In genomic region chr13:114130708-114131580, GRCh38 we compare ENCODE assay signal across 8 cellular contexts. TPM values are rescaled to one million over a fixed set of nuclear protein-coding genes. Genes with fewer than 3 reads are reported as not detected.
DNase-seq lines count a peak whose midpoint lies in the region; ATAC-seq and TF ChIP-seq lines count a peak whose summit lies in the region.

No MANE protein-coding gene starts in this region.

- no CpG with 5 or more reads among the region's 35 CpGs for WGBS in H9 (ENCODE audit: extremely low coverage, insufficient read length, low lambda C conversion rate)
- WGBS in aorta, 2 donors: 4 to 5% methylated on average over 35 of the region's 35 CpGs

- peak; percentile 79 to 84 (median 81) for DNase-seq in CD4-positive, alpha-beta memory T cell
- DNase-seq in H9 (peak; percentile 55), fibroblast of pulmonary artery (ENCODE audit: low read depth) (peak; percentile 79), aorta (peak; percentile 77 to 88)

- H3K18ac ChIP-seq in H9 (ENCODE audit: insufficient read length, low read depth, low read length): no peak overlapping the region

- H3K9me3 ChIP-seq in CD4-positive, alpha-beta memory T cell (ENCODE audit: control insufficient read depth in 1 of 2, low read length in 2 of 2): no peaks in the 10 kb centered on the region
- H3K9me3 ChIP-seq in H9 (ENCODE audit: control insufficient read depth, low read depth, low read length) (no peaks in the 10 kb centered on the region), OCI-LY1 (ENCODE audit: low read length) (no peaks in the 10 kb centered on the region), aorta (ENCODE audit: control insufficient read depth, low read length) (no peaks in the 10 kb centered on the region)

- no peak overlapping the region for H2BK20ac ChIP-seq in H9 (ENCODE audit: low read depth, low read length, poor library complexity, severe bottlenecking)

- peaks cover 8% of the 10 kb centered on the region; the same call in 1 of the 2 replicates for H3F3A ChIP-seq in OCI-LY1 (ENCODE audit: insufficient read depth, low read length)

- H3K4me1 Mint-ChIP-seq in CD4-positive, alpha-beta memory T cell: peaks cover 41 to 77% (median 67%) of the 10 kb centered on the region in 4 donors
- H3K4me1 Mint-ChIP-seq in H9: peaks cover 48 to 52% of the 10 kb centered on the region in 2 experiments
- peaks cover 40% of the 10 kb centered on the region for H3K4me1 Mint-ChIP-seq in activated T-helper 17 cell treated with anti-CD3 and anti-CD28 coated beads, Interleukin-2, amount 50 U/mL, for 72 hours
- peaks cover 66% of the 10 kb centered on the region for H3K4me1 Mint-ChIP-seq in nephron

- POLR2A ChIA-PET in CD4-positive, alpha-beta memory T cell (lab: Charles Lee; ENCODE audit: partially characterized antibody): interaction anchor here (0.6 to 9.5 kb wide), 27 partner anchors 9 to 115 kb away, joined by 3 to 170 read pairs (median 7); no protein-coding TSS in a partner anchor

- H3K4ac ChIP-seq in H9 (ENCODE audit: low read depth, low read length): no peak overlapping the region

- no peak overlapping the region for H4K5ac ChIP-seq in H9 (ENCODE audit: insufficient read length, low read depth, low read length)

- peaks cover 61% of the 10 kb centered on the region for H3K4me1 ChIP-seq in CD4-positive, alpha-beta memory T cell (ENCODE audit: insufficient read depth, low read length)
- H3K4me1 ChIP-seq in H9 (ENCODE audit: insufficient read depth, low read length): peaks cover 5% of the 10 kb centered on the region; the same call in 1 of the 2 replicates
- H3K4me1 ChIP-seq in OCI-LY1 (ENCODE audit: insufficient read depth, low read length, severe bottlenecking): peaks cover 41% of the 10 kb centered on the region
- H3K4me1 ChIP-seq in aorta (ENCODE audit: control insufficient read depth in 1 of 2, insufficient read depth in 2 of 2, low read length in 2 of 2): no peaks in the 10 kb centered on the region

- no peak overlapping the region for H2AK5ac ChIP-seq in H9 (ENCODE audit: insufficient read length, low read length)

- H3K27me3 ChIP-seq in CD4-positive, alpha-beta memory T cell (ENCODE audit: insufficient read depth, low read length): no peaks in the 10 kb centered on the region
- H3K27me3 ChIP-seq in H9 (ENCODE audit: insufficient read depth, low read length): no peaks in the 10 kb centered on the region
- H3K27me3 ChIP-seq in OCI-LY1 (ENCODE audit: insufficient read depth, low read length): 0 out of 2 replicates have a peak, but pooled peaks cover 4% of the 10 kb centered on the region
- H3K27me3 ChIP-seq in aorta (ENCODE audit: control insufficient read depth in 1 of 2, insufficient read depth in 2 of 2, low read length in 1 of 2): no peaks in the 10 kb centered on the region

- H3K27ac ChIP-seq in CD4-positive, alpha-beta memory T cell (ENCODE audit: low read depth, low read length): peak overlapping the region; percentile 74
- H3K27ac ChIP-seq in H9 (ENCODE audit: insufficient read length, low read depth, low read length) (no peak overlapping the region), OCI-LY1 (ENCODE audit: low read depth, low read length, poor library complexity, severe bottlenecking) (peak overlapping the region; percentile 6), aorta (ENCODE audit: low read depth in 1 of 2, low read length in 2 of 2) (peak overlapping the region in 1 of 2 donors; percentile 38)

- no peak overlapping the region for H2BK12ac ChIP-seq in H9 (ENCODE audit: insufficient read length, low read depth, low read length)

- H3K9ac ChIP-seq in H9 (ENCODE audit: extremely low read depth, insufficient read length, low read length) (no peak overlapping the region), OCI-LY1 (ENCODE audit: low read length) (peak overlapping the region; percentile 51; the same call in 1 of the 2 replicates)

- no peak overlapping the region for H3T11ph ChIP-seq in H9 (ENCODE audit: low read length)

- H3K23me2 ChIP-seq in H9 (ENCODE audit: insufficient read length, low read depth, low read length, poor library complexity, severe bottlenecking): peaks cover 10% of the 10 kb centered on the region

- H3K23ac ChIP-seq in H9 (ENCODE audit: insufficient read length, low read depth, low read length): no peak overlapping the region

- peak overlapping the region; percentile 23; the same call in 1 of the 2 replicates for H3K14ac ChIP-seq in H9 (ENCODE audit: insufficient read depth, low read length)

- H2AFZ ChIP-seq in H9 (ENCODE audit: low read length) (no peak overlapping the region), OCI-LY1 (ENCODE audit: low read length) (no peak overlapping the region)

- H3K27ac Mint-ChIP-seq in CD4-positive, alpha-beta memory T cell: peak overlapping the region; percentile 87 to 100 (median 98)
- H3K27ac Mint-ChIP-seq in H9 (no peak overlapping the region), nephron (peak overlapping the region; percentile 89 to 93 (median 91))
- peak overlapping the region; percentile 89 for H3K27ac Mint-ChIP-seq in activated T-helper 17 cell treated with anti-CD3 and anti-CD28 coated beads, Interleukin-2, amount 50 U/mL, for 72 hours

- H3K4me3 ChIP-seq in CD4-positive, alpha-beta memory T cell (ENCODE audit: low read length in 2 of 2): peak overlapping the region; percentile 92 to 93
- peak overlapping the region; percentile 64 for H3K4me3 ChIP-seq in OCI-LY1 (ENCODE audit: low read depth, low read length, poor library complexity, severe bottlenecking)
- H3K4me3 ChIP-seq in fibroblast of pulmonary artery (replicated peaks; ENCODE audit: low read depth, low read length): peak overlapping the region; percentile 83
- H3K4me3 ChIP-seq in aorta (ENCODE audit: low read length in 2 of 2): peak overlapping the region; percentile 45 to 79

- H3K4me2 ChIP-seq in H9 (ENCODE audit: insufficient read depth, insufficient read length, low read length) (peak overlapping the region; percentile 96), OCI-LY1 (ENCODE audit: low read length) (peak overlapping the region; percentile 88)

- H4K8ac ChIP-seq in H9 (replicated peaks; ENCODE audit: insufficient read length, low read depth, low read length): no peak overlapping the region

- H2BK120ac ChIP-seq in H9 (ENCODE audit: low read depth, low read length, poor library complexity, severe bottlenecking): no peak overlapping the region

- CTCF ChIA-PET in CD4-positive, alpha-beta memory T cell (lab: Charles Lee; ENCODE audit: partially characterized antibody): interaction anchor here (0.8 to 2.3 kb wide), 11 partner anchors 9 to 106 kb away, joined by 3 to 11 read pairs (median 3); no protein-coding TSS in a partner anchor

- intact Hi-C loops in CD4-positive, alpha-beta memory T cell (cut with micrococcal nuclease): loop anchor here (1.0 to 5.0 kb wide), 2 partner anchors 95 to 314 kb away; no protein-coding TSS in a partner anchor
- intact Hi-C loops in aorta (cut with DNase I): loop anchor here in 1 of 2 donors (5.0 kb wide), 2 partner anchors 64 to 104 kb away; no protein-coding TSS in a partner anchor

- H3K9me2 ChIP-seq in OCI-LY1 (ENCODE audit: low read depth, low read length): no peaks in the 10 kb centered on the region

- H3K79me1 ChIP-seq in H9 (ENCODE audit: insufficient read depth, low read depth, low read length, poor library complexity, severe bottlenecking): peaks cover 3% of the 10 kb centered on the region

- no peak for TF ChIP-seq CTCF in H9 (conservative IDR thresholded peaks at IDR 0.05)
- no peak for TF ChIP-seq CTCF in OCI-LY1 (IDR thresholded peaks at IDR 0.05; ENCODE audit: low read length)
- TF ChIP-seq CTCF in fibroblast of pulmonary artery (IDR thresholded peaks at IDR 0.05; ENCODE audit: low read length, missing control alignments): no peak
- no peak for TF ChIP-seq CTCF in nephron (IDR thresholded peaks at IDR 0.05; ENCODE audit: unreplicated experiment in 3 of 3)

- peak overlapping the region; percentile 67 to 100 (median 100) for H3K4me3 Mint-ChIP-seq in CD4-positive, alpha-beta memory T cell
- H3K4me3 Mint-ChIP-seq in H9: peak overlapping the region; percentile 89 to 95
- peak overlapping the region; percentile 98 for H3K4me3 Mint-ChIP-seq in activated T-helper 17 cell treated with anti-CD3 and anti-CD28 coated beads, Interleukin-2, amount 50 U/mL, for 72 hours
- peak overlapping the region; percentile 95 to 100 (median 97) for H3K4me3 Mint-ChIP-seq in nephron

- peaks cover 35 to 45% of the 10 kb centered on the region in 2 donors for H3K36me3 Mint-ChIP-seq in CD4-positive, alpha-beta memory T cell
- H3K36me3 Mint-ChIP-seq in H9 (ENCODE audit: insufficient read depth in 1 of 3, low read depth in 3 of 3) (peaks cover 0 to 3% (median 0%) of the 10 kb centered on the region in 3 experiments; a peak in 2 of 7 replicates), nephron (ENCODE audit: low read depth) (no peaks in the 10 kb centered on the region)
- peaks cover 56% of the 10 kb centered on the region for H3K36me3 Mint-ChIP-seq in activated T-helper 17 cell treated with anti-CD3 and anti-CD28 coated beads, Interleukin-2, amount 50 U/mL, for 72 hours (ENCODE audit: low read depth)

- H4K20me1 ChIP-seq in H9 (ENCODE audit: control insufficient read depth, insufficient read depth, insufficient read length): no peaks in the 10 kb centered on the region
- no peaks in the 10 kb centered on the region for H4K20me1 ChIP-seq in OCI-LY1 (ENCODE audit: insufficient read depth, low read length)

- no peak overlapping the region for H3K56ac ChIP-seq in H9 (ENCODE audit: insufficient read length, low read depth, low read length)

- ATAC-seq in activated T-helper 17 cell treated with anti-CD3 and anti-CD28 coated beads, Interleukin-2, amount 50 U/mL, for 72 hours (replicated peaks): peak; percentile 47
- ATAC-seq in aorta (ENCODE audit: low FRiP score) (peak; percentile 72), GM18867 (IDR thresholded peaks at IDR 0.05; ENCODE audit: unreplicated experiment) (no peak)

- peaks cover 4% of the 10 kb centered on the region for H3K36me3 ChIP-seq in CD4-positive, alpha-beta memory T cell (ENCODE audit: insufficient read depth, low read length)
- H3K36me3 ChIP-seq in OCI-LY1 (ENCODE audit: insufficient read depth, low read length) (no peaks in the 10 kb centered on the region), aorta (ENCODE audit: control insufficient read depth in 1 of 2, insufficient read depth in 2 of 2, low read length in 1 of 2) (no peaks in the 10 kb centered on the region)

- no peak overlapping the region for H2BK5ac ChIP-seq in H9 (ENCODE audit: insufficient read length, low read length)

- peaks cover 0 to 4% (median 0%) of the 10 kb centered on the region in 8 donors for H3K9me3 Mint-ChIP-seq in CD4-positive, alpha-beta memory T cell
- H3K9me3 Mint-ChIP-seq in H9: peaks cover 0 to 3% of the 10 kb centered on the region in 2 experiments; a peak in 1 of 5 replicates
- no peaks in the 10 kb centered on the region for H3K9me3 Mint-ChIP-seq in activated T-helper 17 cell treated with anti-CD3 and anti-CD28 coated beads, Interleukin-2, amount 50 U/mL, for 72 hours
- H3K9me3 Mint-ChIP-seq in nephron: no peaks in the 10 kb centered on the region

- no peak overlapping the region for H2BK15ac ChIP-seq in H9 (ENCODE audit: low read depth, low read length)

- H3K27me3 Mint-ChIP-seq in CD4-positive, alpha-beta memory T cell: no peaks in the 10 kb centered on the region
- H3K27me3 Mint-ChIP-seq in H9 (ENCODE audit: low read depth) (peaks cover 18% of the 10 kb centered on the region), nephron (ENCODE audit: low read depth) (peaks cover 14% of the 10 kb centered on the region)
- no peaks in the 10 kb centered on the region for H3K27me3 Mint-ChIP-seq in activated T-helper 17 cell treated with anti-CD3 and anti-CD28 coated beads, Interleukin-2, amount 50 U/mL, for 72 hours

- H4K91ac ChIP-seq in H9 (ENCODE audit: insufficient read length, low read depth, low read length): no peak overlapping the region

- H3K79me2 ChIP-seq in H9 (ENCODE audit: insufficient read depth, low read length) (peaks cover 13% of the 10 kb centered on the region; the same call in 1 of the 2 replicates), OCI-LY1 (ENCODE audit: insufficient read depth, low read length) (no peaks in the 10 kb centered on the region)

RNA-seq across cellular contexts. Expression of gene RASA3, which starts 1.5 kb away (rescaled TPM):
- 100 to 1,000 TPM; 171 to 174 TPM for total RNA-seq in CD4-positive, alpha-beta memory T cell
- polyA plus RNA-seq in CD4-positive, alpha-beta memory T cell: 100 to 1,000 TPM in 1 of 2 donors, 10 to 100 TPM in 1; 65.5 to 141 TPM
- total RNA-seq in H9 (2021) (11.7 and 12.3 TPM in 2 replicates), aorta (10 to 100 TPM; 34.8 to 42.3 TPM)
- total RNA-seq in activated T-helper 17 cell treated with anti-CD3 and anti-CD28 coated beads, Interleukin-2, amount 50 U/mL, for 72 hours: 10 to 100 TPM; 18.4 to 62.5 TPM
- 10 to 100 TPM in 1 of 2 donors, 1 to 10 TPM in 1; 8.1 to 23.0 TPM for polyA plus RNA-seq in aorta

RNA-seq across cellular contexts. Expression of gene CFAP97D2, which starts 48.1 kb away (rescaled TPM):
- total RNA-seq in CD4-positive, alpha-beta memory T cell: not detected
- polyA plus RNA-seq in CD4-positive, alpha-beta memory T cell: not detected
- total RNA-seq in H9 (2021) (not detected in 2 replicates), aorta (not detected)
- not detected for total RNA-seq in activated T-helper 17 cell treated with anti-CD3 and anti-CD28 coated beads, Interleukin-2, amount 50 U/mL, for 72 hours
- not detected for polyA plus RNA-seq in aorta

Comparison
In these comparisons a context has a peak if more than half of its experiments do, and no peak if none do; other contexts are left out.
1. H3K27ac Mint-ChIP-seq: peak in CD4-positive, alpha-beta memory T cell (7 of 7), activated T-helper 17 cell treated with anti-CD3 and anti-CD28 coated beads, Interleukin-2, amount 50 U/mL, for 72 hours (single experiment) and nephron (3 of 3); none in H9 (0 of 3).
2. Peak in every context shown above with its lines, with median percentiles within 50 percentile points of each other: DNase-seq, H3K4me3 ChIP-seq and H3K4me3 Mint-ChIP-seq.